Comparison of ENCODE assay signal across 22 cellular contexts in genomic region chr11:24286238-24286637, GRCh38.
"Had no signal": no experiment of that assay in that cellular context is flagged by ENCODE, and none has a peak within 500 bp of the region (broad histone marks: within the 10 kb centered on the region; RNA-seq: fewer than 3 reads in every experiment).

No MANE protein-coding gene starts in this region.

- DNase-seq: IMR-90, Kasumi-1, KG1, MV-4-11, NCI-H1092, NCI-H1105 treated with DMSO at 0.1 percent for 48 hours, NCI-H1417 treated with DMSO at 0.1 percent for 48 hours, NCI-H146, NCI-H1694 treated with DMSO at 0.1 percent for 48 hours, NCI-H1930, NCI-H2081, NCI-H2171, NCI-H226, NCI-H446, NCI-H510A, NCI-H524 treated with DMSO at 0.1 percent for 48 hours, NCI-H69, NCI-H774, Right ventricle myocardium superior, RPMI8226, SIG-M5 had no signal

- ATAC-seq: HepG2 had no signal
